Comparison of ENCODE assay signal across 11 cellular contexts in genomic region chr15:58064119-58065010, GRCh38. TPM values are rescaled to one million over a fixed set of nuclear protein-coding genes. Genes with fewer than 3 reads are reported as not detected.
A peak's percentile ranks its signal among the peaks of the same experiment; 100 is the strongest.
DNase-seq lines count a peak whose midpoint lies in the region; ATAC-seq and TF ChIP-seq lines count a peak whose summit lies in the region.
"Had no signal": no experiment of that assay in that cellular context is flagged by ENCODE, and none has a peak within 500 bp of the region (broad histone marks: within the 10 kb centered on the region; RNA-seq: fewer than 3 reads in every experiment).

No MANE protein-coding gene starts in this region.

- peak overlapping the region; percentile 12 for H3K4me3 Mint-ChIP-seq in activated T-cell treated with anti-CD3 and anti-CD28 coated beads, Interleukin-2, amount 50 U/mL, for 24 hours
- peak overlapping the region; percentile 13 for H3K4me3 Mint-ChIP-seq in activated T-helper 17 cell treated with anti-CD3 and anti-CD28 coated beads, Interleukin-2, amount 50 U/mL, for 72 hours
- peak overlapping the region; percentile 16 to 54 (median 46) for H3K4me3 Mint-ChIP-seq in immature natural killer cell

- no peaks in the 10 kb centered on the region for H3K36me3 Mint-ChIP-seq in activated T-cell treated with anti-CD3 and anti-CD28 coated beads, Interleukin-2, amount 50 U/mL, for 24 hours (ENCODE audit: low read depth)
- H3K36me3 Mint-ChIP-seq in activated T-helper 17 cell treated with anti-CD3 and anti-CD28 coated beads, Interleukin-2, amount 50 U/mL, for 72 hours (ENCODE audit: low read depth) = peaks cover 10% of the 10 kb centered on the region
- no peaks in the 10 kb centered on the region for H3K36me3 Mint-ChIP-seq in immature natural killer cell

- H3K9me3 Mint-ChIP-seq in activated T-cell treated with anti-CD3 and anti-CD28 coated beads, Interleukin-2, amount 50 U/mL, for 24 hours = no peaks in the 10 kb centered on the region
- peaks cover 4% of the 10 kb centered on the region for H3K9me3 Mint-ChIP-seq in activated T-helper 17 cell treated with anti-CD3 and anti-CD28 coated beads, Interleukin-2, amount 50 U/mL, for 72 hours
- H3K9me3 Mint-ChIP-seq in immature natural killer cell = no peaks in the 10 kb centered on the region

- TF ChIP-seq POLR2A in gastrocnemius medialis (IDR thresholded peaks at IDR 0.05) = no peak

- H3K4me3 ChIP-seq in gastrocnemius medialis = peak overlapping the region; percentile 54 to 62 (median 55)

- in situ Hi-C loops in gastrocnemius medialis (cut with MboI; ENCODE audit: low sequenced_read_pairs in 4 of 4) = loop anchor here in 3 of 4 donors (5.0 to 25.0 kb wide), 5 partner anchors 200 to 502 kb away; no protein-coding TSS in a partner anchor

- peaks cover 36 to 53% (median 41%) of the 10 kb centered on the region in 3 donors for H3K27me3 ChIP-seq in gastrocnemius medialis

- peak overlapping the region; percentile 44 to 60 (median 50) for H3K27ac ChIP-seq in gastrocnemius medialis

- intact Hi-C loops in gastrocnemius medialis (cut with DNase I; ENCODE audit: low total_unique reads) = loop anchor here (5.0 to 10.0 kb wide), 2 partner anchors 202 to 510 kb away; no protein-coding TSS in a partner anchor

- H3K4me1 Mint-ChIP-seq in activated T-cell treated with anti-CD3 and anti-CD28 coated beads, Interleukin-2, amount 50 U/mL, for 24 hours (ENCODE audit: low read depth) = peaks cover 8% of the 10 kb centered on the region
- no peaks in the 10 kb centered on the region for H3K4me1 Mint-ChIP-seq in activated T-helper 17 cell treated with anti-CD3 and anti-CD28 coated beads, Interleukin-2, amount 50 U/mL, for 72 hours
- H3K4me1 Mint-ChIP-seq in immature natural killer cell = peaks cover 8 to 13% of the 10 kb centered on the region in 2 donors

- H3K36me3 ChIP-seq in gastrocnemius medialis = no peaks in the 10 kb centered on the region
- H3K36me3 ChIP-seq: esophagus squamous epithelium, upper lobe of left lung had no signal

- no peaks in the 10 kb centered on the region for H3K9me3 ChIP-seq in gastrocnemius medialis
- H3K9me3 ChIP-seq: esophagus squamous epithelium, upper lobe of left lung had no signal

- no peak for DNase-seq in activated T-cell treated with anti-CD3 and anti-CD28 coated beads, Interleukin-2, amount 50 U/mL, for 24 hours
- no peak for DNase-seq in activated T-cell treated with anti-CD3 and anti-CD28 coated beads, Interleukin-2, amount 50 U/mL, for 1 hour
- DNase-seq in immature natural killer cell = no peak
- DNase-seq in gastrocnemius medialis = no peak
- DNase-seq in mucosa of gallbladder (ENCODE audit: low spot score) = no peak
- DNase-seq: activated effector memory CD4-positive, alpha-beta T cell treated with Interleukin-2 at 50 U/mL for 16 hours; esophagus squamous epithelium had no signal

- peaks cover 0 to 7% of the 10 kb centered on the region in 2 donors for H3K4me1 ChIP-seq in gastrocnemius medialis

- TF ChIP-seq CTCF in gastrocnemius medialis (IDR thresholded peaks at IDR 0.05 in 4 of 5, conservative IDR thresholded peaks at IDR 0.05 in 1 of 5) = no peak

- no peak for ATAC-seq in activated T-helper 17 cell treated with anti-CD3 and anti-CD28 coated beads, Interleukin-2, amount 50 U/mL, for 72 hours (replicated peaks)
- ATAC-seq in gastrocnemius medialis (no peak), SK-N-SH treated with all-trans-retinoic acid at 6 μM for 48 hours (no peak), GM19395 (IDR thresholded peaks at IDR 0.05; ENCODE audit: unreplicated experiment) (no peak)

- peaks cover 74% of the 10 kb centered on the region for H3K27me3 Mint-ChIP-seq in activated T-cell treated with anti-CD3 and anti-CD28 coated beads, Interleukin-2, amount 50 U/mL, for 24 hours
- H3K27me3 Mint-ChIP-seq in activated T-helper 17 cell treated with anti-CD3 and anti-CD28 coated beads, Interleukin-2, amount 50 U/mL, for 72 hours = peaks cover 43% of the 10 kb centered on the region
- H3K27me3 Mint-ChIP-seq in immature natural killer cell (ENCODE audit: low read depth in 3 of 3) = peaks cover 15 to 40% (median 36%) of the 10 kb centered on the region in 3 donors

- no peak overlapping the region for H3K27ac Mint-ChIP-seq in activated T-cell treated with anti-CD3 and anti-CD28 coated beads, Interleukin-2, amount 50 U/mL, for 24 hours
- H3K27ac Mint-ChIP-seq in activated T-helper 17 cell treated with anti-CD3 and anti-CD28 coated beads, Interleukin-2, amount 50 U/mL, for 72 hours = no peak overlapping the region
- no peak overlapping the region for H3K27ac Mint-ChIP-seq in immature natural killer cell

TF ChIP-seq in SK-N-SH treated with all-trans-retinoic acid at 6 μM for 48 hours, 23 proteins besides CTCF, POLR2A, EP300 and RAD21:
- TF ChIP-seq SNAI2 (CRISPR knock-in tag; IDR thresholded peaks at IDR 0.05) (no peak), TOX (CRISPR knock-in tag; IDR thresholded peaks at IDR 0.05; ENCODE audit: borderline replicate concordance) (no peak), CSDC2 (CRISPR knock-in tag; IDR thresholded peaks at IDR 0.05) (no peak), OSR1 (CRISPR knock-in tag; IDR thresholded peaks at IDR 0.05) (no peak), ISL1 (CRISPR knock-in tag; IDR thresholded peaks at IDR 0.05) (no peak), ZNF8 (CRISPR knock-in tag; IDR thresholded peaks at IDR 0.05) (no peak)

RNA-seq across cellular contexts. Expression of gene ALDH1A2, which starts 1.1 kb away (rescaled TPM):
- 1 to 10 TPM in 1 of 2 donors, not detected in 1; 1.1 TPM for total RNA-seq in activated T-helper 17 cell treated with anti-CD3 and anti-CD28 coated beads, Interleukin-2, amount 50 U/mL, for 72 hours
- under 1 TPM in 1 of 3 donors, not detected in 2; 0.59 TPM for polyA plus RNA-seq in immature natural killer cell
- total RNA-seq in gastrocnemius medialis (10 to 100 TPM in 1 of 4 donors, 1 to 10 TPM in 3; 3.5 to 26.7 (median 5.8) TPM), mucosa of gallbladder (134 TPM)
